ENCODE assay signal across 8 cellular contexts in genomic region chr13:46797468-46798237, GRCh38. TPM values are rescaled to one million over a fixed set of nuclear protein-coding genes. Genes with fewer than 3 reads are reported as not detected.
DNase-seq lines count a peak whose midpoint lies in the region; ATAC-seq and TF ChIP-seq lines count a peak whose summit lies in the region.

No MANE protein-coding gene starts in this region.

- H3K4me2 ChIP-seq in KMS-11, result peak overlapping the region; percentile 29; the same call in 1 of the 2 replicates

- no TSS peak for BruUV-seq in MCF 10A (replicated peaks; lab: Mats Ljungman, UMichigan)

- H3K27me3 Mint-ChIP-seq in MCF 10A (ENCODE audit: insufficient read depth, unreplicated experiment), result no peaks in the 10 kb centered on the region
- H3K27me3 Mint-ChIP-seq in memory B cell, result peaks cover 2% of the 10 kb centered on the region

- H2AFZ ChIP-seq in KMS-11 (ENCODE audit: low read depth), result peak overlapping the region; percentile 88

- H3K4me1 ChIP-seq in KMS-11 (ENCODE audit: low read depth, poor library complexity, severe bottlenecking), result no peaks in the 10 kb centered on the region
- H3K4me1 ChIP-seq in upper lobe of right lung, result peaks cover 26% of the 10 kb centered on the region

- no peak for DNase-seq in AG04450 (ENCODE audit: low read depth, low spot score)
- DNase-seq in MCF 10A (ENCODE audit: unreplicated experiment), result no peak
- DNase-seq in memory B cell (ENCODE audit: low spot score in 2 of 2), result no peak
- DNase-seq in upper lobe of right lung, result no peak
- DNase-seq in stimulated activated CD4-positive, alpha-beta T cell treated with anti-CD3 and anti-CD28 coated beads, Interleukin-12 subunit alpha, Interleukin-12 subunit beta, amount 100 ng/mL, for 4 hours, result no peak
- no peak for DNase-seq in NCI-H2029 treated with DMSO at 0.1 percent for 48 hours (lab: John Stamatoyannopoulos, UW)

- H3K36me3 ChIP-seq in KMS-11 (ENCODE audit: insufficient read depth) (no peaks in the 10 kb centered on the region), upper lobe of right lung (no peaks in the 10 kb centered on the region)

- H3K27ac Mint-ChIP-seq in MCF 10A (ENCODE audit: low read depth, unreplicated experiment) (peak overlapping the region; percentile 97), memory B cell (peak overlapping the region; percentile 95)

- no peak for TF ChIP-seq CTCF in AG04450 (IDR thresholded peaks at IDR 0.05; ENCODE audit: low read depth, low read length)
- TF ChIP-seq CTCF in KMS-11 (conservative IDR thresholded peaks at IDR 0.05; ENCODE audit: low read depth, low read length), result no peak
- no peak for TF ChIP-seq CTCF in MCF 10A (IDR thresholded peaks at IDR 0.05; ENCODE audit: unreplicated experiment)
- no peak for TF ChIP-seq CTCF in upper lobe of right lung (IDR thresholded peaks at IDR 0.05)

- H3K4me1 Mint-ChIP-seq in MCF 10A (ENCODE audit: insufficient read depth, unreplicated experiment) (peaks cover 36% of the 10 kb centered on the region), memory B cell (peaks cover 18% of the 10 kb centered on the region)

- POLR2A ChIA-PET in AG04450 (lab: Yijun Ruan, JAX) (interaction anchor here (0.6 kb wide), 1 partner anchor 621 kb away, joined by 3 read pairs; no protein-coding TSS in a partner anchor), MCF 10A (lab: Yijun Ruan, JAX) (interaction anchor here (0.6 to 0.8 kb wide), 2 partner anchors 54 to 702 kb away, joined by 4 read pairs; no protein-coding TSS in a partner anchor)

- CTCF ChIA-PET in AG04450 (lab: Charles Lee), result interaction anchor here (0.6 kb wide), 1 partner anchor 876 kb away, joined by 3 read pairs; no protein-coding TSS in a partner anchor
- CTCF ChIA-PET in MCF 10A (lab: Yijun Ruan, JAX), result interaction anchor here (0.6 kb wide), 2 partner anchors 1259 to 1312 kb away, joined by 3 to 5 read pairs; no protein-coding TSS in a partner anchor

- no peaks in the 10 kb centered on the region for H3K27me3 ChIP-seq in AG04450 (ENCODE audit: control insufficient read depth, insufficient read depth, low read length)
- H3K27me3 ChIP-seq in KMS-11 (ENCODE audit: insufficient read depth, low read depth), result no peaks in the 10 kb centered on the region
- H3K27me3 ChIP-seq in upper lobe of right lung, result no peaks in the 10 kb centered on the region

- H3K9ac ChIP-seq in KMS-11, result peak overlapping the region; percentile 88; the same call in 1 of the 2 replicates

- no peaks in the 10 kb centered on the region for H4K20me1 ChIP-seq in KMS-11 (ENCODE audit: insufficient read depth)

- H3K4me3 Mint-ChIP-seq in MCF 10A (ENCODE audit: unreplicated experiment), result peak overlapping the region; percentile 94
- H3K4me3 Mint-ChIP-seq in memory B cell, result peak overlapping the region; percentile 100

- H3K9me3 Mint-ChIP-seq in MCF 10A (ENCODE audit: unreplicated experiment) (no peaks in the 10 kb centered on the region), memory B cell (no peaks in the 10 kb centered on the region)

- ATAC-seq in memory B cell (ENCODE audit: low read depth) (no peak), upper lobe of right lung (peak; percentile 1), HG02973 (IDR thresholded peaks at IDR 0.05; ENCODE audit: unreplicated experiment) (no peak)

- peaks cover 4% of the 10 kb centered on the region; the same call in 1 of the 2 replicates for H3K79me2 ChIP-seq in KMS-11 (ENCODE audit: insufficient read depth, low read depth)

- intact Hi-C loops in MCF 10A (cut with micrococcal nuclease) (loop anchor here (5.0 kb wide), 1 partner anchor 245 kb away; the partner anchor contains the start of gene LRCH1), upper lobe of right lung (cut with DNase I) (no loop called here)

- H3K27ac ChIP-seq in AG04450 (ENCODE audit: low read depth, low read length), result peak overlapping the region; percentile 74
- H3K27ac ChIP-seq in KMS-11, result peak overlapping the region; percentile 68; the same call in 1 of the 2 replicates
- H3K27ac ChIP-seq in upper lobe of right lung, result peak overlapping the region; percentile 95

- H3K9me3 ChIP-seq in AG04450 (ENCODE audit: control insufficient read depth, insufficient read depth, low read length) (no peaks in the 10 kb centered on the region), upper lobe of right lung (no peaks in the 10 kb centered on the region)

- peak overlapping the region; percentile 88 for H3K4me3 ChIP-seq in AG04450 (ENCODE audit: low read depth, low read length)
- H3K4me3 ChIP-seq in KMS-11 (IDR thresholded peaks at IDR 0.05; ENCODE audit: insufficient read depth, low read depth, low read length), result no peak overlapping the region
- H3K4me3 ChIP-seq in upper lobe of right lung, result peak overlapping the region; percentile 90

- H3K36me3 Mint-ChIP-seq in MCF 10A (ENCODE audit: insufficient read depth, unreplicated experiment) (peaks cover 14% of the 10 kb centered on the region), memory B cell (peaks cover 3% of the 10 kb centered on the region)

RNA-seq across cellular contexts. Expression of gene ESD, which starts 0.7 kb away (rescaled TPM):
- 180 and 208 TPM in 2 replicates for polyA plus RNA-seq in AG04450 (2011; rRNA removed)
- 41.4 and 63.7 TPM in 2 replicates for polyA minus RNA-seq in AG04450 (2011; rRNA and poly(A)+ RNA removed)
- 82.7 and 105 TPM in 2 replicates for total RNA-seq in MCF 10A (2022)
- total RNA-seq in upper lobe of right lung, result 88.4 TPM
